8 cellular contexts compared by ENCODE assay signal in the genomic region with DNA sequence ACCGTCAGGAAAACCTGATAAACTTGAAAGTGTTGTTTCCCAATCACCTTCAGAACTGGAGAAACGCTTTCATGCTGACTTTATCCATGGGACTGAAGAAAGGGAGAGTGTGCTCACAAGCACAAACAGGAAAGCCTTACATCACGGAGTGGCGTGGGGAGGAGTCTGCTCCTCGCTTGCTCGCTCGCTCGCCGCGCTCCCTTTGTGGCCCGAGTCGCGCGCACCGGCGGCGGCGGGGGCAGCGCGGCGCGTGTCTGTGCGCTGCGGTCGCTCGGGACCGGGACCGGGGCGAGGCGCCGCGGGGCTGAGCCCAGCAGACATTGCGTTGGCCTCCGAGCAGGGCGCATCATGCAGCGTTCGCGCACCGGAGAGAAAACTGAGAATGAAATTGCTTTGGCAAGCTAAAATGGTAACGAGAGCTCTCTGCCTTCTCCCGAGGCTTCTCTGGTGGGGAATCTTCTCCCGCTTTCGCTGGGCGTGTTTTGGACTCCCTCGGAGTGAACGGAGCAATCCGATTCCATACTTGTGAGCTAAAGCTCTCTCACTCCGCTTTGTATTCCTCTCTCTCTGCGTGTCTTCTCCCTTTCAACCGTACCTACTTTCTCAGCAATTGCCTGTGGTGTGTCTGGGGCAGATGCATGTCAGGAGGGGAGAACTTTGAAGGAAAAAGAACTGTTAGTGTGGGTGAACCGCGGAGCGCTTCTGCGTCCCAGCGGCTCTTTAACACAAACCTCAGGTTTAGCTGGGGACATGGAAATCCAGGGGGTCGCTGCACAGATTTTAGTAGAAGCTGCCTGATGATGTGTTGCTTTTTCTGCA. TPM values are rescaled to one million over a fixed set of nuclear protein-coding genes. Genes with fewer than 3 reads are reported as not detected.
DNase-seq lines count a peak whose midpoint lies in the region; ATAC-seq and TF ChIP-seq lines count a peak whose summit lies in the region.

A gene (plus strand): TSS at position 205 of the 819 bp plus-strand sequence. CDS start 178 bp downstream, at position 383.

- peaks cover 16% of the 10 kb centered on the region for H3K4me1 Mint-ChIP-seq in activated CD4-positive, alpha-beta T cell treated with anti-CD3 and anti-CD28 coated beads, Interleukin-2, amount 10 ng/mL, durations not matched to agents 7 days and 5 days
- H3K4me1 Mint-ChIP-seq in effector memory CD8-positive, alpha-beta T cell (ENCODE audit: low read depth in 2 of 2) = peaks cover 5 to 7% of the 10 kb centered on the region in 2 donors

- H3K27me3 Mint-ChIP-seq in activated CD4-positive, alpha-beta T cell treated with anti-CD3 and anti-CD28 coated beads, Interleukin-2, amount 10 ng/mL, durations not matched to agents 7 days and 5 days = peaks cover 19% of the 10 kb centered on the region
- H3K27me3 Mint-ChIP-seq in effector memory CD8-positive, alpha-beta T cell = peaks cover 40 to 68% of the 10 kb centered on the region in 2 donors

- CTCF ChIA-PET in activated CD4-positive, alpha-beta T cell treated with anti-CD3 and anti-CD28 coated beads, Interleukin-2, amount 10 ng/mL, durations not matched to agents 7 days and 5 days (lab: Charles Lee) = no interaction called here

- peaks cover 21% of the 10 kb centered on the region for H3K9me3 Mint-ChIP-seq in activated CD4-positive, alpha-beta T cell treated with anti-CD3 and anti-CD28 coated beads, Interleukin-2, amount 10 ng/mL, durations not matched to agents 7 days and 5 days
- peaks cover 5 to 6% of the 10 kb centered on the region in 2 donors for H3K9me3 Mint-ChIP-seq in effector memory CD8-positive, alpha-beta T cell

- TF ChIP-seq CTCF in GM06990 (IDR thresholded peaks at IDR 0.05; ENCODE audit: insufficient read depth, low read length, poor library complexity, severe bottlenecking) (no peak), lung (IDR thresholded peaks at IDR 0.05; ENCODE audit: control extremely low read depth, extremely low read depth) (no peak)

- H3K27me3 ChIP-seq in GM06990 (replicated peaks; ENCODE audit: control insufficient read depth, insufficient read depth, low read length) = no peaks in the 10 kb centered on the region
- no peaks in the 10 kb centered on the region for H3K27me3 ChIP-seq in GM23248 (replicated peaks; ENCODE audit: insufficient read depth)
- H3K27me3 ChIP-seq in lung (ENCODE audit: control insufficient read depth, insufficient read depth) = no peaks in the 10 kb centered on the region

- H3K27ac ChIP-seq in GM23248 = peak within 1 kb of the TSS; percentile 64
- peak within 1 kb of the TSS; percentile 74 to 97 for H3K27ac ChIP-seq in lung (ENCODE audit: low read depth in 1 of 2, low read length in 1 of 2)

- peak within 1 kb of the TSS; percentile 90 for H2AFZ ChIP-seq in GM23248

- peak; percentile 58 for ATAC-seq in effector memory CD8-positive, alpha-beta T cell (replicated peaks)
- peak; percentile 90 for ATAC-seq in lung (ENCODE audit: insufficient read depth, low FRiP score)

- peaks cover 41% of the 10 kb centered on the region for H3F3A ChIP-seq in GM23248 (ENCODE audit: insufficient read depth)

- peaks cover 12% of the 10 kb centered on the region; the same call in 1 of the 2 replicates for H3K79me2 ChIP-seq in GM23248 (ENCODE audit: insufficient read depth)

- H3K4me2 ChIP-seq in GM23248 (ENCODE audit: unreplicated experiment) = peak within 1 kb of the TSS; percentile 99

- H3K4me3 Mint-ChIP-seq in activated CD4-positive, alpha-beta T cell treated with anti-CD3 and anti-CD28 coated beads, Interleukin-2, amount 10 ng/mL, durations not matched to agents 7 days and 5 days = peak within 1 kb of the TSS; percentile 83
- H3K4me3 Mint-ChIP-seq in effector memory CD8-positive, alpha-beta T cell = peak within 1 kb of the TSS; percentile 79 to 87

- H3K4me3 ChIP-seq in GM06990 (replicated peaks; ENCODE audit: low read depth, low read length) (peak within 1 kb of the TSS; percentile 88), GM23248 (peak within 1 kb of the TSS; percentile 97), lung (peak within 1 kb of the TSS; percentile 79)

- no peak within 1 kb of the TSS for H3K27ac Mint-ChIP-seq in activated CD4-positive, alpha-beta T cell treated with anti-CD3 and anti-CD28 coated beads, Interleukin-2, amount 10 ng/mL, durations not matched to agents 7 days and 5 days
- H3K27ac Mint-ChIP-seq in effector memory CD8-positive, alpha-beta T cell = no peak within 1 kb of the TSS

- no peaks in the 10 kb centered on the region for H3K36me3 ChIP-seq in GM06990 (ENCODE audit: control insufficient read depth, insufficient read depth, low read length)
- no peaks in the 10 kb centered on the region for H3K36me3 ChIP-seq in GM23248 (ENCODE audit: low read depth)
- H3K36me3 ChIP-seq in lung (ENCODE audit: control insufficient read depth in 2 of 2, insufficient read depth in 2 of 2, low read length in 2 of 2) = no peaks in the 10 kb centered on the region

- H3K4me1 ChIP-seq in GM23248 (ENCODE audit: insufficient read depth) (peaks cover 38% of the 10 kb centered on the region), lung (ENCODE audit: control insufficient read depth in 2 of 2, insufficient read depth in 2 of 2, low read length in 2 of 2) (peaks cover 6 to 7% of the 10 kb centered on the region in 2 donors)

- H3K9me3 ChIP-seq in GM23248 (ENCODE audit: low read depth) (no peaks in the 10 kb centered on the region), lung (ENCODE audit: control insufficient read depth in 2 of 2, insufficient read depth in 1 of 2, low read length in 1 of 2) (peaks cover 0 to 4% of the 10 kb centered on the region in 2 donors)

- peak within 1 kb of the TSS; percentile 84 for H3K9ac ChIP-seq in GM23248

- H3K9me2 ChIP-seq in GM23248 (ENCODE audit: insufficient read depth) = no peaks in the 10 kb centered on the region

- H3K36me3 Mint-ChIP-seq in activated CD4-positive, alpha-beta T cell treated with anti-CD3 and anti-CD28 coated beads, Interleukin-2, amount 10 ng/mL, durations not matched to agents 7 days and 5 days (ENCODE audit: low read depth) = peaks cover 5% of the 10 kb centered on the region
- no peaks in the 10 kb centered on the region for H3K36me3 Mint-ChIP-seq in effector memory CD8-positive, alpha-beta T cell (ENCODE audit: insufficient read depth)

- DNase-seq in GM06990 (ENCODE audit: extremely low read depth, insufficient read length) = peak; percentile 80
- peak; percentile 90 for DNase-seq in GM23248
- DNase-seq in MV-4-11 (lab: John Stamatoyannopoulos, UW) = peak; percentile 40
- peak; percentile 36 for DNase-seq in activated CD4-positive, alpha-beta T cell treated with anti-CD3 and anti-CD28 coated beads, Interleukin-2, amount 10 ng/mL, durations not matched to agents 7 days and 5 days
- no peak for DNase-seq in effector memory CD8-positive, alpha-beta T cell
- peak; percentile 76 for DNase-seq in lung (ENCODE audit: low spot score)
- peak; percentile 5 to 7 for DNase-seq in stimulated activated CD8-positive, alpha-beta memory T cell treated with anti-CD3 and anti-CD28 coated beads, Interleukin-2, amount 100 ng/mL, for 48 hours (ENCODE audit: low read depth in 2 of 2)
- no peak for DNase-seq in NK-92 (lab: John Stamatoyannopoulos, UW; ENCODE audit: unreplicated experiment)

- no peaks in the 10 kb centered on the region for H4K20me1 ChIP-seq in GM23248 (ENCODE audit: insufficient read depth)

- 0 to 1% methylated on average over 36 to 55 of the region's 56 CpGs for WGBS in GM23248 (ENCODE audit: low coverage in 1 of 2, low lambda C conversion rate in 2 of 2, missing lambda C conversion rate in 2 of 2), 2 experiments
- 0 to 1% methylated on average over 56 of the region's 56 CpGs for WGBS in lung, 2 donors

- in situ Hi-C loops in GM23248 (cut with MboI) = no loop called here

- POLR2A ChIA-PET in activated CD4-positive, alpha-beta T cell treated with anti-CD3 and anti-CD28 coated beads, Interleukin-2, amount 10 ng/mL, durations not matched to agents 7 days and 5 days (lab: Charles Lee) = no interaction called here

RNA-seq across cellular contexts. Expression of the gene that starts here (rescaled TPM):
- 8.6 and 13.4 TPM in 2 replicates for total RNA-seq in GM23248 (2014; rRNA removed; shearing (Covaris generic))
- polyA plus RNA-seq in GM23248 (2016; fragmentation: Nextera tagmentation; extraction: Ambion mirVana) (9.2 and 9.4 TPM in 2 replicates), lung (10 to 100 TPM in 1 of 2 donors, 1 to 10 TPM in 1; 9.6 to 41.3 TPM)
- total RNA-seq in activated CD4-positive, alpha-beta T cell treated with anti-CD3 and anti-CD28 coated beads, Interleukin-2, amount 10 ng/mL, durations not matched to agents 7 days and 5 days = 1 to 10 TPM; 2.6 TPM
- total RNA-seq in lung = 10 to 100 TPM; 29.2 to 49.4 TPM

Comparison
In these comparisons a context has a peak if more than half of its experiments do, and no peak if none do; other contexts are left out.
1. DNase-seq: peak in GM06990 (single experiment), GM23248 (single experiment), MV-4-11 (single experiment), activated CD4-positive, alpha-beta T cell treated with anti-CD3 and anti-CD28 coated beads, Interleukin-2, amount 10 ng/mL, durations not matched to agents 7 days and 5 days (single experiment), lung (single experiment) and stimulated activated CD8-positive, alpha-beta memory T cell treated with anti-CD3 and anti-CD28 coated beads, Interleukin-2, amount 100 ng/mL, for 48 hours (2 of 2); none in effector memory CD8-positive, alpha-beta T cell (0 of 3) and NK-92 (single experiment).
2. Peak in every context shown above with its lines, with median percentiles within 50 percentile points of each other: H3K4me3 ChIP-seq.